In the genomic region with DNA sequence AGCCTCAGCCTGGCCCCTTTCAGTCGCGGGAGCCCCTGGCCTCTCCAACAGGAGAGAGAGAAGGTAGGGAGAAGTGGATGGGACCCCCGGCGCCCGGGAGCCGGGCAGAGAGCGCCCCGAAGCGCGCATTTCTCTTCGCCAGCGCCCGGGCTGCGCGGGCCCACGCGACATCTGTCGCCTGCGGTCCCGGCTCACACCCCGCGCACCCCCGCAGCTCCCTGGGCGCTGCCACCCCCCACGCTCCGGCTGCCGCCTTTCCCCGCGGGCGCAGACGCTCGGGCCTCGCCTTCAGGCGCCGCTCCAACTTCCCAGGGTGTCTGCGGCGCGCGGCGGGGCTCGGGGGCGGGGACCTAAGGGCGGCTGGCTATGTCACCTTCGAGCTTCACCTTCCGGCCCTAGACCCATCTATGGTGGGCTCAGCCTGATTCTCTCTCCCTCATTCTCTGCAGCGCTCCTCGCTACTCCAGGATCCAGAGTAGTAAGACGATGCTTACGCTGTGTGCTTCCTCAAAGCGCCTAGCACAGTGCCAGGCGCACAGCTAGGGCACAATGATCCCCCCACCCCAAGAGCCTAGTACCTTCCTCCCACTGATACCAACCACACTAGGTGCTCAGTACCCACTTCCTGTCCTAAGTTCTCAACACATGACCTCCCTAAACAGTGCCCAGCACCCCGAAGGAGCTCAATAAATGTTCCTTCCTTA, we compare ENCODE assay signal across 9 cellular contexts. TPM values are rescaled to one million over a fixed set of nuclear protein-coding genes. Genes with fewer than 3 reads are reported as not detected.
DNase-seq lines count a peak whose midpoint lies in the region; ATAC-seq and TF ChIP-seq lines count a peak whose summit lies in the region.
"Had no signal": no experiment of that assay in that cellular context is flagged by ENCODE, and none has a peak within 500 bp of the region (broad histone marks: within the 10 kb centered on the region; RNA-seq: fewer than 3 reads in every experiment).

No MANE protein-coding gene starts in this region.

- H3K79me2 ChIP-seq in ACC112 (ENCODE audit: control insufficient read depth, insufficient read depth, low read length, unreplicated experiment), result no peaks in the 10 kb centered on the region

- ATAC-seq in memory B cell (ENCODE audit: low read depth) (peak; percentile 4), GM21737 (IDR thresholded peaks at IDR 0.05; ENCODE audit: unreplicated experiment) (no peak)

- H3K36me3 Mint-ChIP-seq in activated T-helper 1 cell treated with anti-CD3 and anti-CD28 coated beads, Interleukin-12 subunit alpha, Interleukin-12 subunit beta, Interleukin-2, Interleukin-4 antibody, amounts not matched to agents 30 ng/mL and 10 ng/mL and 1 ng/mL, durations not matched to agents 14 hours and 24 hours and 36 hours (ENCODE audit: low read depth), result peaks cover 5% of the 10 kb centered on the region
- H3K36me3 Mint-ChIP-seq in memory B cell, result no peaks in the 10 kb centered on the region

- H3K27me3 Mint-ChIP-seq in activated T-helper 1 cell treated with anti-CD3 and anti-CD28 coated beads, Interleukin-12 subunit alpha, Interleukin-12 subunit beta, Interleukin-2, Interleukin-4 antibody, amounts not matched to agents 30 ng/mL and 10 ng/mL and 1 ng/mL, durations not matched to agents 14 hours and 24 hours and 36 hours (ENCODE audit: insufficient read depth), result peaks cover 70% of the 10 kb centered on the region
- H3K27me3 Mint-ChIP-seq in memory B cell, result peaks cover 13% of the 10 kb centered on the region

- TF ChIP-seq CTCF in GM20000 (IDR thresholded peaks at IDR 0.05; ENCODE audit: extremely low read depth, missing control alignments), result no peak

- no peaks in the 10 kb centered on the region for H3K36me3 ChIP-seq in ACC112 (ENCODE audit: insufficient read depth, low read length)

- H3K4me3 Mint-ChIP-seq in activated T-helper 1 cell treated with anti-CD3 and anti-CD28 coated beads, Interleukin-12 subunit alpha, Interleukin-12 subunit beta, Interleukin-2, Interleukin-4 antibody, amounts not matched to agents 30 ng/mL and 10 ng/mL and 1 ng/mL, durations not matched to agents 14 hours and 24 hours and 36 hours, result peak overlapping the region; percentile 79
- peak overlapping the region; percentile 93 for H3K4me3 Mint-ChIP-seq in memory B cell

- H3K27ac Mint-ChIP-seq in activated T-helper 1 cell treated with anti-CD3 and anti-CD28 coated beads, Interleukin-12 subunit alpha, Interleukin-12 subunit beta, Interleukin-2, Interleukin-4 antibody, amounts not matched to agents 30 ng/mL and 10 ng/mL and 1 ng/mL, durations not matched to agents 14 hours and 24 hours and 36 hours, result peak overlapping the region; percentile 36
- peak overlapping the region; percentile 64 for H3K27ac Mint-ChIP-seq in memory B cell

- intact Hi-C loops in activated T-helper 1 cell treated with anti-CD3 and anti-CD28 coated beads, Interleukin-12 subunit alpha, Interleukin-12 subunit beta, Interleukin-2, Interleukin-4 antibody, amounts not matched to agents 30 ng/mL and 10 ng/mL and 1 ng/mL, durations not matched to agents 14 hours and 24 hours and 36 hours (cut with micrococcal nuclease), result no loop called here

- H3K4me1 ChIP-seq in ACC112 (ENCODE audit: control insufficient read depth, insufficient read depth, low read length, unreplicated experiment), result peaks cover 7% of the 10 kb centered on the region
- H3K4me1 ChIP-seq: foreskin keratinocyte had no signal

- peaks cover 2% of the 10 kb centered on the region for H3K9me3 Mint-ChIP-seq in activated T-helper 1 cell treated with anti-CD3 and anti-CD28 coated beads, Interleukin-12 subunit alpha, Interleukin-12 subunit beta, Interleukin-2, Interleukin-4 antibody, amounts not matched to agents 30 ng/mL and 10 ng/mL and 1 ng/mL, durations not matched to agents 14 hours and 24 hours and 36 hours
- no peaks in the 10 kb centered on the region for H3K9me3 Mint-ChIP-seq in memory B cell

- H3K4me3 ChIP-seq in ACC112 (ENCODE audit: low read depth, low read length), result peak overlapping the region; percentile 70

- peak; percentile 44 for DNase-seq in GM20000 (ENCODE audit: low spot score)
- no peak for DNase-seq in activated T-helper 1 cell treated with anti-CD3 and anti-CD28 coated beads, Interleukin-12 subunit alpha, Interleukin-12 subunit beta, Interleukin-2, Interleukin-4 antibody, amounts not matched to agents 30 ng/mL and 10 ng/mL and 1 ng/mL, durations not matched to agents 14 hours and 24 hours and 36 hours (ENCODE audit: low spot score)
- DNase-seq in memory B cell (ENCODE audit: low spot score in 2 of 2), result peak in 1 of 2 donors; percentile 23
- DNase-seq in NCI-H2171 treated with DMSO at 0.1 percent for 48 hours (lab: John Stamatoyannopoulos, UW), result no peak
- DNase-seq in GDM1 (lab: John Stamatoyannopoulos, UW), result no peak
- DNase-seq in HPDE6-E6E7 (ENCODE audit: extremely low spot score), result no peak

- H3K27ac ChIP-seq in ACC112 (ENCODE audit: low read depth, low read length), result no peak overlapping the region
- H3K27ac ChIP-seq: foreskin keratinocyte had no signal

- H3K27me3 ChIP-seq in ACC112 (ENCODE audit: insufficient read depth, low read length), result peaks cover 91% of the 10 kb centered on the region

- no peak overlapping the region for H2AFZ ChIP-seq in ACC112 (ENCODE audit: low read length, unreplicated experiment)

- peaks cover 33% of the 10 kb centered on the region for H3K4me1 Mint-ChIP-seq in activated T-helper 1 cell treated with anti-CD3 and anti-CD28 coated beads, Interleukin-12 subunit alpha, Interleukin-12 subunit beta, Interleukin-2, Interleukin-4 antibody, amounts not matched to agents 30 ng/mL and 10 ng/mL and 1 ng/mL, durations not matched to agents 14 hours and 24 hours and 36 hours (ENCODE audit: low read depth)
- peaks cover 30% of the 10 kb centered on the region for H3K4me1 Mint-ChIP-seq in memory B cell

RNA-seq across cellular contexts. Expression of a gene that starts 1.6 kb away (rescaled TPM):
- not detected in 2 replicates for total RNA-seq in activated T-helper 1 cell treated with anti-CD3 and anti-CD28 coated beads, Interleukin-12 subunit alpha, Interleukin-12 subunit beta, Interleukin-2, Interleukin-4 antibody, amounts not matched to agents 30 ng/mL and 10 ng/mL and 1 ng/mL, durations not matched to agents 14 hours and 24 hours and 36 hours
- total RNA-seq: foreskin keratinocyte had no signal

RNA-seq across cellular contexts. Expression of a gene that starts 31.1 kb away (rescaled TPM):
- 6.7 and 7.3 TPM in 2 replicates for total RNA-seq in activated T-helper 1 cell treated with anti-CD3 and anti-CD28 coated beads, Interleukin-12 subunit alpha, Interleukin-12 subunit beta, Interleukin-2, Interleukin-4 antibody, amounts not matched to agents 30 ng/mL and 10 ng/mL and 1 ng/mL, durations not matched to agents 14 hours and 24 hours and 36 hours
